In genomic region chr19:48480151-48480475, GRCh38 we compare ENCODE assay signal across 1 cellular context.
TF ChIP-seq lines count a peak whose summit lies in the region.

No MANE protein-coding gene starts in this region.

TF ChIP-seq in H1, 55 proteins besides CTCF, POLR2A, EP300 and RAD21 (continued from another document):
- TF ChIP-seq POLR2AphosphoS5 (IDR thresholded peaks at IDR 0.05; ENCODE audit: low read depth, low read length) (0 out of 2 replicates have a peak, but pooled peaks have one; percentile 20), TEAD4 (IDR thresholded peaks at IDR 0.05; ENCODE audit: low read depth, low read length) (no peak)
